In the genomic region with DNA sequence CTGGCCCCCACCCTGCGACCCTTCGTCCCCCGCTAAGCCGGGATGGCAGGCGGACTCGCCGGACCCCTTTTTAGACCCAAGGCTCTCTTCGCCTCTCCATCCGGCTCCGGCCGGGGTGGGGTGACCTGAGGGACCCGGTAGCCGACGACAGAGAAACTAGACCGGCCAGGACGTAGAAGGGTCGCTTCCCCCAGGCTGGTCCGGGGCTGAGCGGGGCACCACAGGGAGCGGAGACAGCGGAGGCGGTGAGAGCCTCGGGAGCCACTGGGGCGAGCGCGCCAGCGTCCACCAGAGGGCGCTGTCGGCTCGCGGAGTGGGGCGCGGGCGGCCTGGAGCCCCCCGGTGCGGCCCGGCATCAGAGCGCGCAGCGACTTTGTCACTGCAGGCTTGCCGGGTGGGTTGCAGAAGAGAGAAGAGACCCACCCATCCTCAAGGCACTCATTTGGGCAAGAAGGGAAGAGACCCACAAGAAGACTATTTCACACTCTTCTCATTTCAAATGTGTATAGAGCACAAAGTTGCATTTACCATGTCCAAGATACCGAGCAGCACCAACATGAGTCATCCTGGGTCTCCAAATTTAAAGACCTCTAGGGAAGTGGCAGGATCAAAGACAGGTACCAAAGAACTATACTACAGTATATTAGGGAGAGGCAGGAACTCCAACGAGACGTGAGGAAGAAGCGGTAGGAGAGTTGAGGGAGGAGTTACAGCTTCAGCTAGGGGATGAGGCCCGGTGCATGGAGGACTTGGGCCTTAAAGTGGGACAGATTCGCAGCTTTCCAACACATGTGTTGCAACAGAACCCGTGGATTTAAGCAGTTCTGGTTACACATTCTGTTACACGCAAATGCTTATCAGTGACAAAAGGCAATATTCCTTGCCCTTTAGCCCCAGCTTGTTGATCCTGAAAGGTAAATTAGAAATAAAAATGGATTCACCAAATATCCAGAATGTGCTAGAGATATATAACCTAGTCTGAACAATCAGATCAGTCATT, we compare ENCODE assay signal across 8 cellular contexts.
DNase-seq lines count a peak whose midpoint lies in the region; ATAC-seq lines count a peak whose summit lies in the region.

No MANE protein-coding gene starts in this region.

- peak; percentile 93 for ATAC-seq in HG02798 (IDR thresholded peaks at IDR 0.05; ENCODE audit: poor library complexity, unreplicated experiment)

- DNase-seq in NCI-H1417 (lab: John Stamatoyannopoulos, UW): peak; percentile 71 to 87 (median 81)
- no peak for DNase-seq in NCI-H1417 treated with DMSO at 0.1 percent for 48 hours (lab: John Stamatoyannopoulos, UW)
- DNase-seq in NCI-H2196 (lab: John Stamatoyannopoulos, UW; ENCODE audit: unreplicated experiment): peak; percentile 83
- peak; percentile 59 to 67 for DNase-seq in activated CD4-positive, alpha-beta T cell treated with anti-CD3 and anti-CD28 coated beads, Interleukin-2, amount 50 U/mL, for 4 hours
- peak; percentile 71 for DNase-seq in effector CD4-positive, alpha-beta T cell
- peak; percentile 79 for DNase-seq in medulla oblongata (ENCODE audit: extremely low spot score)
- DNase-seq in stimulated activated CD4-positive, alpha-beta T cell treated with anti-CD3 and anti-CD28 coated beads, TNF-alpha, amount 100 ng/mL, for 4 hours (ENCODE audit: low read depth in 3 of 3): peak; percentile 47 to 80 (median 61)
